3 cellular contexts compared by ENCODE assay signal in genomic region chr22:37747090-37747714, GRCh38.
A peak's percentile ranks its signal among the peaks of the same experiment; 100 is the strongest.
TF ChIP-seq lines count a peak whose summit lies in the region.

No MANE protein-coding gene starts in this region.

TF ChIP-seq in A549, 52 proteins besides CTCF, POLR2A, EP300 and RAD21:
- TF ChIP-seq ZNF302 (CRISPR knock-in tag; IDR thresholded peaks at IDR 0.05) (no peak), KDM1A (IDR thresholded peaks at IDR 0.05; ENCODE audit: low read depth) (0 out of 2 replicates have a peak, but pooled peaks have one; percentile 44), HDAC2 (IDR thresholded peaks at IDR 0.05) (no peak), BCL3 (IDR thresholded peaks at IDR 0.05) (no peak)

TF ChIP-seq in IMR-90, 13 proteins besides CTCF, POLR2A, EP300 and RAD21:
- TF ChIP-seq CHD1 (IDR thresholded peaks at IDR 0.05; ENCODE audit: low read depth, low read length): no peak
- peak; percentile 9; the same call in 1 of the 2 replicates for TF ChIP-seq MAZ (IDR thresholded peaks at IDR 0.05; ENCODE audit: borderline replicate concordance, low read depth, low read length)
- 0 out of 2 replicates have a peak, but pooled peaks have one; percentile 22 for TF ChIP-seq MXI1 (IDR thresholded peaks at IDR 0.05; ENCODE audit: borderline replicate concordance, low read depth, low read length)

TF ChIP-seq in GM12878, 131 proteins besides CTCF, POLR2A, EP300 and RAD21:
- no peak for TF ChIP-seq NKRF (conservative IDR thresholded peaks at IDR 0.05)
- no peak for TF ChIP-seq BCL11A (IDR thresholded peaks at IDR 0.05; ENCODE audit: low read depth, low read length)
- no peak for TF ChIP-seq PML (IDR thresholded peaks at IDR 0.05; ENCODE audit: low read length)
